In the genomic region with DNA sequence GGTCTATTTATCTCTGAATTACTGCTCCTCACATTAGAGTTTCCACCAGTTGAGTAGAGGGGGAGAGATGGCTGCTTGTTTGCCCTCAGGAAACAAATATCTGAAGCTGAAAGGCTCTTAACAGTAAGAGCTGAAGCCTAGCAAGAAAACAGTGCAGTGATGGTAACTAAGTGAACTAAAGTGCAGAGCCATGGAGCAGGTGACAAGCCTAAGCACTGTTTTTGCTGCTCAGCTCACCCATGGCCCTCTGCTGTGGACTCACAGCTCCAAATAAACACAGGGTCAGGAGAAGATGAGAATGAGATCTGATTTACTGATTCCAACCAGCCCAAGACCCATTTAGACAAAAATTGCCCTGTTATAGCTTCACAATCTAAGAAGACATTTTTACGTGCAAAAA, we compare ENCODE assay signal across 28 cellular contexts.
DNase-seq lines count a peak whose midpoint lies in the region; ATAC-seq and TF ChIP-seq lines count a peak whose summit lies in the region.
"Had no signal": no experiment of that assay in that cellular context is flagged by ENCODE, and none has a peak within 500 bp of the region (broad histone marks: within the 10 kb centered on the region; RNA-seq: fewer than 3 reads in every experiment).

No MANE protein-coding gene starts in this region.

- peaks cover 4% of the 10 kb centered on the region for H3K4me1 ChIP-seq in mucosa of descending colon (ENCODE audit: low read depth)
- H3K4me1 ChIP-seq: gastrocnemius medialis, pancreas had no signal

- no peak overlapping the region for H3K4me3 ChIP-seq in mucosa of descending colon
- H3K4me3 ChIP-seq: gastrocnemius medialis, pancreas, PC-9 had no signal

- ATAC-seq in mucosa of descending colon: no peak
- ATAC-seq: gastrocnemius medialis; stimulated activated naive B cell treated with anti-CD40 and anti-IgM and Interleukin-4, amounts not matched to agents 10 μg/mL and 1 μg/mL and 100 μg/mL, for 72 hours had no signal

- H3K9me3 ChIP-seq in mucosa of descending colon: no peaks in the 10 kb centered on the region
- H3K9me3 ChIP-seq: gastrocnemius medialis, pancreas had no signal

- peaks cover 10% of the 10 kb centered on the region for H3K36me3 Mint-ChIP-seq in type B pancreatic cell
- H3K36me3 Mint-ChIP-seq: brain; stimulated activated naive B cell treated with anti-CD40 and anti-IgM and Interleukin-4, amounts not matched to agents 10 μg/mL and 1 μg/mL and 100 μg/mL, for 72 hours had no signal

- peak; percentile 58 for DNase-seq in NCI-H1436 (lab: John Stamatoyannopoulos, UW)
- DNase-seq in NCI-H1436 treated with DMSO at 0.1 percent for 48 hours (lab: John Stamatoyannopoulos, UW): no peak
- DNase-seq in NCI-H526 treated with DMSO at 0.1 percent for 48 hours (lab: John Stamatoyannopoulos, UW): peak; percentile 41
- no peak for DNase-seq in epithelial cell of prostate (ENCODE audit: low read depth, low spot score)
- no peak for DNase-seq in type B pancreatic cell (ENCODE audit: extremely low spot score, unreplicated experiment)
- no peak for DNase-seq in SW480 (ENCODE audit: low spot score)
- no peak for DNase-seq in mucosa of descending colon
- no peak for DNase-seq in effector CD4-positive, alpha-beta T cell
- DNase-seq: activated CD4-positive, alpha-beta T cell treated with anti-CD3 and anti-CD28 coated beads, Interleukin-2, amount 10 ng/mL, durations not matched to agents 24 days and 14 days; activated CD8-positive, alpha-beta memory T cell treated with anti-CD3 and anti-CD28 coated beads for 24 hours; activated naive CD4-positive, alpha-beta T cell treated with anti-CD3 and anti-CD28 coated beads, Interleukin-2, amount 50 U/mL, for 16 hours; activated T-cell treated with anti-CD3 and anti-CD28 coated beads for 4 hours; amniotic stem cell; EL; gastrocnemius medialis; KBM-7; NCI-H1105; NCI-H446 treated with DMSO at 0.1 percent for 48 hours; nephron progenitor cell; NK-92 treated with Interleukin-12 subunit alpha and Interleukin-12 subunit beta, amount 100 ng/mL, for 24 hours; pancreas; PC-9; stimulated activated naive B cell treated with anti-CD40 and anti-IgM and Interleukin-4, amounts not matched to agents 10 μg/mL and 1 μg/mL and 100 μg/mL, for 72 hours; substantia nigra; T1000; WERI-Rb-1 had no signal

- no peaks in the 10 kb centered on the region for H3K36me3 ChIP-seq in mucosa of descending colon (ENCODE audit: low read depth)
- H3K36me3 ChIP-seq: gastrocnemius medialis, pancreas, WERI-Rb-1 had no signal

- no peak for TF ChIP-seq CTCF in type B pancreatic cell (conservative IDR thresholded peaks at IDR 0.05)
- TF ChIP-seq CTCF in mucosa of descending colon (IDR thresholded peaks at IDR 0.05): no peak

- H3K4me1 Mint-ChIP-seq in type B pancreatic cell (ENCODE audit: unreplicated experiment): peaks cover 35% of the 10 kb centered on the region
- H3K4me1 Mint-ChIP-seq: activated CD4-positive, alpha-beta T cell treated with anti-CD3 and anti-CD28 coated beads, Interleukin-2, amount 10 ng/mL, durations not matched to agents 24 days and 14 days; nephron progenitor cell; stimulated activated naive B cell treated with anti-CD40 and anti-IgM and Interleukin-4, amounts not matched to agents 10 μg/mL and 1 μg/mL and 100 μg/mL, for 72 hours had no signal

- intact Hi-C loops in mucosa of descending colon (cut with DNase I, micrococcal nuclease): no loop called here

- H3K27ac ChIP-seq in epithelial cell of prostate: peak overlapping the region; percentile 74
- H3K27ac ChIP-seq: gastrocnemius medialis, pancreas, PC-9, WERI-Rb-1 had no signal

- peaks cover 8% of the 10 kb centered on the region for H3K9me3 Mint-ChIP-seq in type B pancreatic cell
- H3K9me3 Mint-ChIP-seq: activated CD4-positive, alpha-beta T cell treated with anti-CD3 and anti-CD28 coated beads, Interleukin-2, amount 10 ng/mL, durations not matched to agents 24 days and 14 days; activated T-helper 2 cell treated with anti-CD3 and anti-CD28 coated beads, Interferon-gamma antibody, Interleukin-2, Interleukin-4, amounts not matched to agents 10 μg/mL and 5 μg/mL and 100 μg/mL, durations not matched to agents 14 hours and 24 hours and 36 hours; stimulated activated naive B cell treated with anti-CD40 and anti-IgM and Interleukin-4, amounts not matched to agents 10 μg/mL and 1 μg/mL and 100 μg/mL, for 72 hours had no signal

- H3K27me3 Mint-ChIP-seq in type B pancreatic cell: peaks cover 16% of the 10 kb centered on the region
- H3K27me3 Mint-ChIP-seq: activated CD4-positive, alpha-beta T cell treated with anti-CD3 and anti-CD28 coated beads, Interleukin-2, amount 10 ng/mL, durations not matched to agents 24 days and 14 days had no signal

- H3K27ac Mint-ChIP-seq in type B pancreatic cell: peak overlapping the region; percentile 77
- H3K27ac Mint-ChIP-seq: activated CD4-positive, alpha-beta T cell treated with anti-CD3 and anti-CD28 coated beads, Interleukin-2, amount 10 ng/mL, durations not matched to agents 24 days and 14 days; activated T-helper 2 cell treated with anti-CD3 and anti-CD28 coated beads, Interferon-gamma antibody, Interleukin-2, Interleukin-4, amounts not matched to agents 10 μg/mL and 5 μg/mL and 100 μg/mL, durations not matched to agents 14 hours and 24 hours and 36 hours; nephron progenitor cell; stimulated activated naive B cell treated with anti-CD40 and anti-IgM and Interleukin-4, amounts not matched to agents 10 μg/mL and 1 μg/mL and 100 μg/mL, for 72 hours had no signal

- H3K4me3 Mint-ChIP-seq in type B pancreatic cell: peak overlapping the region; percentile 12
- H3K4me3 Mint-ChIP-seq: activated CD4-positive, alpha-beta T cell treated with anti-CD3 and anti-CD28 coated beads, Interleukin-2, amount 10 ng/mL, durations not matched to agents 24 days and 14 days; brain; nephron progenitor cell; stimulated activated naive B cell treated with anti-CD40 and anti-IgM and Interleukin-4, amounts not matched to agents 10 μg/mL and 1 μg/mL and 100 μg/mL, for 72 hours had no signal

Comparison
In these comparisons a context has a peak if more than half of its experiments do, and no peak if none do; other contexts are left out.
1. DNase-seq: peak in NCI-H1436 (single experiment) and NCI-H526 treated with DMSO at 0.1 percent for 48 hours (single experiment); none in NCI-H1436 treated with DMSO at 0.1 percent for 48 hours (single experiment), epithelial cell of prostate (single experiment), type B pancreatic cell (single experiment), SW480 (single experiment), mucosa of descending colon (0 of 3) and effector CD4-positive, alpha-beta T cell (single experiment).